8 cellular contexts compared by ENCODE assay signal in genomic region chr22:36334838-36335603, GRCh38.
DNase-seq lines count a peak whose midpoint lies in the region; ATAC-seq and TF ChIP-seq lines count a peak whose summit lies in the region.

No MANE protein-coding gene starts in this region.

- in situ Hi-C loops in astrocyte of the spinal cord (cut with HindIII; ENCODE audit: low sequenced_read_pairs) = no loop called here

- H3K9me3 ChIP-seq in OCI-LY1 (ENCODE audit: low read length) (no peaks in the 10 kb centered on the region), iPS-18a (ENCODE audit: control insufficient read depth, low read depth, low read length) (no peaks in the 10 kb centered on the region)

- peak overlapping the region; percentile 5; the same call in 1 of the 2 replicates for H3K4me2 ChIP-seq in OCI-LY1 (ENCODE audit: low read length)

- H3K9ac ChIP-seq in OCI-LY1 (ENCODE audit: low read length) = no peak overlapping the region; the same call in 1 of the 2 replicates
- H3K9ac ChIP-seq in iPS-18a (ENCODE audit: low read length) = peak overlapping the region; percentile 18

- ATAC-seq in GM19452 (IDR thresholded peaks at IDR 0.05; ENCODE audit: unreplicated experiment) = no peak

- TF ChIP-seq CTCF in OCI-LY1 (IDR thresholded peaks at IDR 0.05; ENCODE audit: low read length) (no peak), astrocyte of the spinal cord (IDR thresholded peaks at IDR 0.05; ENCODE audit: low read depth, low read length) (no peak)

- 0 out of 2 replicates have a peak, but pooled peaks cover 6% of the 10 kb centered on the region for H3K79me2 ChIP-seq in OCI-LY1 (ENCODE audit: insufficient read depth, low read length)

- peak; percentile 92 for DNase-seq in EH (ENCODE audit: low read depth)
- DNase-seq in astrocyte of the spinal cord (ENCODE audit: low read depth, low spot score) = peak; percentile 86
- peak; percentile 41 for DNase-seq in stimulated activated CD4-positive, alpha-beta T cell treated with anti-CD3 and anti-CD28 coated beads, Interleukin-4, amount 100 ng/mL, for 24 hours
- no peak for DNase-seq in NCI-H510A (lab: John Stamatoyannopoulos, UW)
- DNase-seq in NCI-H69 (lab: John Stamatoyannopoulos, UW) = no peak

- H3K27me3 ChIP-seq in OCI-LY1 (ENCODE audit: insufficient read depth, low read length) (no peaks in the 10 kb centered on the region), iPS-18a (ENCODE audit: control insufficient read depth, insufficient read depth, low read length) (no peaks in the 10 kb centered on the region)

- H3K4me1 ChIP-seq in OCI-LY1 (ENCODE audit: insufficient read depth, low read length, severe bottlenecking) = peaks cover 99% of the 10 kb centered on the region
- H3K4me1 ChIP-seq in iPS-18a (ENCODE audit: control insufficient read depth, low read depth, low read length) = peaks cover 49% of the 10 kb centered on the region

- H3K9me2 ChIP-seq in OCI-LY1 (ENCODE audit: low read depth, low read length) = no peaks in the 10 kb centered on the region

- no peak overlapping the region for H2AFZ ChIP-seq in OCI-LY1 (ENCODE audit: low read length)

- H3K4me3 ChIP-seq in OCI-LY1 (ENCODE audit: low read depth, low read length, poor library complexity, severe bottlenecking) (no peak overlapping the region), astrocyte of the spinal cord (ENCODE audit: low read depth, low read length) (no peak overlapping the region), iPS-18a (ENCODE audit: low read length) (no peak overlapping the region)

- H3K36me3 ChIP-seq in OCI-LY1 (ENCODE audit: insufficient read depth, low read length) (peaks cover 84% of the 10 kb centered on the region), iPS-18a (ENCODE audit: control insufficient read depth, low read depth, low read length) (peaks cover 37% of the 10 kb centered on the region)

- H4K20me1 ChIP-seq in OCI-LY1 (ENCODE audit: insufficient read depth, low read length) = no peaks in the 10 kb centered on the region

- H3F3A ChIP-seq in OCI-LY1 (ENCODE audit: insufficient read depth, low read length) = peaks cover 11% of the 10 kb centered on the region; the same call in 1 of the 2 replicates

- H3K27ac ChIP-seq in OCI-LY1 (ENCODE audit: low read depth, low read length, poor library complexity, severe bottlenecking) = peak overlapping the region; percentile 99
- H3K27ac ChIP-seq in iPS-18a (ENCODE audit: low read length) = peak overlapping the region; percentile 60

Comparison
In these comparisons a context has a peak if more than half of its experiments do, and no peak if none do; other contexts are left out.
1. DNase-seq: peak in EH (single experiment), astrocyte of the spinal cord (single experiment) and stimulated activated CD4-positive, alpha-beta T cell treated with anti-CD3 and anti-CD28 coated beads, Interleukin-4, amount 100 ng/mL, for 24 hours (single experiment); none in NCI-H510A (single experiment) and NCI-H69 (single experiment).